12 cellular contexts compared by ENCODE assay signal in the genomic region with DNA sequence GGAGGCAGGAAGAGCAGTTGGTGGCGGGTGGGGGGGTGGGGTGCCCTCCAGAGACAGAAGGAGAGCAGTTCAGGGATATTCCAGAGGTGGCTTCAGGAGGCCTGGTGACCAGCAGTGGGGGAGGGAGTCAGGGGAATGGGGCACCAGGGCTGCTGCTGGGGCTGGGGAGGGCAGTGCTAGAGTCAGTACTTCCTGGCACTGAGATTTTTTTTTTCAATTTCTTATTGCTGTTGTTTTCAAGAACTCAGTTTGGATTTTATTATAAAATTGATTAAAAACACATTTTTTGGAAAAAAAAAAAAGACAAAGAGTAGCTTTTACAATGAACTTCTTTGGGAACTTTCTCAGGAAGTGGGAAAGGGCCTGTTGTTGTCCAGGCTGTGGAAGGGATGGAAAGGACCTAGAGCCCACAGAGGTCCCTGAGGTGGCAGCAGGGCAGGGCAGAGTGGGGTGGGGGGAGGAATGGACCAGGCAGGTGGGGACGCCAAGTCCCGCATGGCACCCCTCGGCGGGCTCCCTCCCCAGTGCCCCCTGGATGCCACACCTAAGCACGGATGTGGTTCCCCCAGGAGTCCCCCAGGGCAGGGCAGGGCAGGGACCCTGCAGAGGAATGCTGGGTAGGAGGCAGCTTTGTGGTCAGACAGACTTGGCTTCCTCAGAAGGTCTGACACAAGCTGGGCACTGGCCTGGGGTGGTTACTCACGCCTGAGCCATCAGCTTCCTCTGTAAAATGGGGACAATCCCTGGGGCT. TPM values are rescaled to one million over a fixed set of nuclear protein-coding genes. Genes with fewer than 3 reads are reported as not detected.
DNase-seq lines count a peak whose midpoint lies in the region; ATAC-seq, FAIRE-seq and TF ChIP-seq lines count a peak whose summit lies in the region.
"Had no signal": no experiment of that assay in that cellular context is flagged by ENCODE, and none has a peak within 500 bp of the region (broad histone marks: within the 10 kb centered on the region; RNA-seq: fewer than 3 reads in every experiment).

No MANE protein-coding gene starts in this region.

- H4K20me1 ChIP-seq in keratinocyte (ENCODE audit: control insufficient read depth, extremely low read depth, insufficient read depth, low read length), result no peaks in the 10 kb centered on the region

- POLR2A ChIA-PET in WTC11 (lab: Charles Lee), result no interaction called here

- TF ChIP-seq CTCF in AG10803 (conservative IDR thresholded peaks at IDR 0.05; ENCODE audit: low read length) (no peak), WTC11 (IDR thresholded peaks at IDR 0.05) (no peak), keratinocyte (optimal IDR thresholded peaks at IDR 0.05 in 1 of 3, IDR thresholded peaks at IDR 0.05 in 1 of 3, conservative IDR thresholded peaks at IDR 0.05 in 1 of 3; ENCODE audit: extremely low read depth in 1 of 3, insufficient read depth in 2 of 3, low read length in 3 of 3) (no peak)

- no peak overlapping the region for H3K4me3 Mint-ChIP-seq in WTC11
- H3K4me3 Mint-ChIP-seq in activated T-helper 17 cell treated with anti-CD3 and anti-CD28 coated beads, Interleukin-2, amount 50 U/mL, for 72 hours, result no peak overlapping the region
- H3K4me3 Mint-ChIP-seq in stimulated activated naive B cell treated with anti-CD40 and anti-IgM and Interleukin-4, amounts not matched to agents 10 μg/mL and 1 μg/mL and 100 μg/mL, for 72 hours, result no peak overlapping the region
- H3K4me3 Mint-ChIP-seq: brain; CD4-positive, CD25-positive, alpha-beta regulatory T cell had no signal

- peak; percentile 79 for DNase-seq in AG10803 (ENCODE audit: low read depth)
- DNase-seq in HTR-8/SVneo (ENCODE audit: insufficient read length, low spot score), result no peak
- DNase-seq in WTC11 (ENCODE audit: low spot score), result no peak
- DNase-seq in keratinocyte (ENCODE audit: low read depth, low spot score), result peak; percentile 73
- no peak for DNase-seq in left lobe of liver (ENCODE audit: low spot score)
- no peak for DNase-seq in Ammon's horn (ENCODE audit: low spot score)
- DNase-seq in stimulated activated naive B cell treated with anti-CD40 and anti-IgM and Interleukin-4, amounts not matched to agents 10 μg/mL and 1 μg/mL and 100 μg/mL, for 72 hours, result no peak
- DNase-seq: CD4-positive, CD25-positive, alpha-beta regulatory T cell; NCI-H146 had no signal

- H3K27me3 ChIP-seq in keratinocyte (ENCODE audit: control insufficient read depth, extremely low read depth, insufficient read depth, low read length), result no peaks in the 10 kb centered on the region

- no peaks in the 10 kb centered on the region for H3K79me2 ChIP-seq in keratinocyte (ENCODE audit: control insufficient read depth, insufficient read depth, low read length)

- no peaks in the 10 kb centered on the region for H3K9me1 ChIP-seq in keratinocyte (ENCODE audit: control insufficient read depth, extremely low read depth, insufficient read depth, low read length)

- H3K9ac ChIP-seq in keratinocyte (ENCODE audit: control insufficient read depth, extremely low read depth, insufficient read depth, low read length), result no peak overlapping the region

- H3K4me3 ChIP-seq in AG10803 (ENCODE audit: low read length) (no peak overlapping the region), keratinocyte (ENCODE audit: control insufficient read depth in 2 of 3, extremely low read depth in 1 of 3, insufficient read depth in 2 of 3, low read depth in 1 of 3, low read length in 3 of 3) (no peak overlapping the region)
- H3K4me3 ChIP-seq: esophagus muscularis mucosa had no signal

- H3K27ac ChIP-seq in keratinocyte (ENCODE audit: control insufficient read depth, insufficient read depth, low read length), result no peak overlapping the region
- H3K27ac ChIP-seq: esophagus muscularis mucosa had no signal

- no peaks in the 10 kb centered on the region for H3K36me3 ChIP-seq in keratinocyte (ENCODE audit: control insufficient read depth in 2 of 2, extremely low read depth in 1 of 2, insufficient read depth in 2 of 2, low read length in 2 of 2)
- H3K36me3 ChIP-seq: esophagus muscularis mucosa had no signal

- H3K4me1 Mint-ChIP-seq in WTC11, result 0 out of 2 replicates have a peak, but pooled peaks cover 7% of the 10 kb centered on the region
- H3K4me1 Mint-ChIP-seq in activated T-helper 17 cell treated with anti-CD3 and anti-CD28 coated beads, Interleukin-2, amount 50 U/mL, for 72 hours, result no peaks in the 10 kb centered on the region
- H3K4me1 Mint-ChIP-seq in stimulated activated naive B cell treated with anti-CD40 and anti-IgM and Interleukin-4, amounts not matched to agents 10 μg/mL and 1 μg/mL and 100 μg/mL, for 72 hours, result peaks cover 20 to 21% of the 10 kb centered on the region in 2 donors
- H3K4me1 Mint-ChIP-seq: brain; CD4-positive, CD25-positive, alpha-beta regulatory T cell had no signal

- H3K27ac Mint-ChIP-seq in WTC11, result no peak overlapping the region
- no peak overlapping the region for H3K27ac Mint-ChIP-seq in activated T-helper 17 cell treated with anti-CD3 and anti-CD28 coated beads, Interleukin-2, amount 50 U/mL, for 72 hours
- no peak overlapping the region for H3K27ac Mint-ChIP-seq in stimulated activated naive B cell treated with anti-CD40 and anti-IgM and Interleukin-4, amounts not matched to agents 10 μg/mL and 1 μg/mL and 100 μg/mL, for 72 hours
- H3K27ac Mint-ChIP-seq: brain; CD4-positive, CD25-positive, alpha-beta regulatory T cell had no signal

- CTCF ChIA-PET in WTC11 (lab: Charles Lee), result interaction anchor here (0.6 to 1.9 kb wide), 6 partner anchors 52 to 154 kb away, joined by 3 to 9 read pairs (median 4); no protein-coding TSS in a partner anchor

- H3K36me3 Mint-ChIP-seq in WTC11, result no peaks in the 10 kb centered on the region
- H3K36me3 Mint-ChIP-seq in activated T-helper 17 cell treated with anti-CD3 and anti-CD28 coated beads, Interleukin-2, amount 50 U/mL, for 72 hours (ENCODE audit: low read depth), result no peaks in the 10 kb centered on the region
- H3K36me3 Mint-ChIP-seq in stimulated activated naive B cell treated with anti-CD40 and anti-IgM and Interleukin-4, amounts not matched to agents 10 μg/mL and 1 μg/mL and 100 μg/mL, for 72 hours, result peaks cover 0 to 1% of the 10 kb centered on the region in 2 donors
- H3K36me3 Mint-ChIP-seq: brain; CD4-positive, CD25-positive, alpha-beta regulatory T cell had no signal

- peak overlapping the region; percentile 32 for H3K4me2 ChIP-seq in keratinocyte (ENCODE audit: control insufficient read depth, extremely low read depth, insufficient read depth, low read depth, low read length)

- H3K4me1 ChIP-seq in keratinocyte (ENCODE audit: control insufficient read depth, extremely low read depth, insufficient read depth, low read length), result peaks cover 37% of the 10 kb centered on the region

- FAIRE-seq in HTR-8/SVneo (lab: Jason Lieb, UNC) (peak; percentile 44), keratinocyte (lab: Jason Lieb, UNC) (peak; percentile 91)

- ATAC-seq in WTC11, result peak; percentile 40; the same call in 1 of the 2 replicates
- no peak for ATAC-seq in left lobe of liver
- no peak for ATAC-seq in activated T-helper 17 cell treated with anti-CD3 and anti-CD28 coated beads, Interleukin-2, amount 50 U/mL, for 72 hours (replicated peaks)
- ATAC-seq in stimulated activated naive B cell treated with anti-CD40 and anti-IgM and Interleukin-4, amounts not matched to agents 10 μg/mL and 1 μg/mL and 100 μg/mL, for 72 hours (replicated peaks), result no peak

- H3K9me3 ChIP-seq in keratinocyte (ENCODE audit: control insufficient read depth, low read depth, low read length), result no peaks in the 10 kb centered on the region
- H3K9me3 ChIP-seq: esophagus muscularis mucosa had no signal

- H3K27me3 Mint-ChIP-seq in WTC11 (ENCODE audit: low read depth), result no peaks in the 10 kb centered on the region; the same call in 1 of the 2 replicates
- peaks cover 18% of the 10 kb centered on the region for H3K27me3 Mint-ChIP-seq in activated T-helper 17 cell treated with anti-CD3 and anti-CD28 coated beads, Interleukin-2, amount 50 U/mL, for 72 hours
- peaks cover 23 to 30% of the 10 kb centered on the region in 2 donors for H3K27me3 Mint-ChIP-seq in stimulated activated naive B cell treated with anti-CD40 and anti-IgM and Interleukin-4, amounts not matched to agents 10 μg/mL and 1 μg/mL and 100 μg/mL, for 72 hours

- H3K9me3 Mint-ChIP-seq in WTC11, result no peaks in the 10 kb centered on the region
- no peaks in the 10 kb centered on the region for H3K9me3 Mint-ChIP-seq in activated T-helper 17 cell treated with anti-CD3 and anti-CD28 coated beads, Interleukin-2, amount 50 U/mL, for 72 hours
- H3K9me3 Mint-ChIP-seq in stimulated activated naive B cell treated with anti-CD40 and anti-IgM and Interleukin-4, amounts not matched to agents 10 μg/mL and 1 μg/mL and 100 μg/mL, for 72 hours, result no peaks in the 10 kb centered on the region
- H3K9me3 Mint-ChIP-seq: brain; CD4-positive, CD25-positive, alpha-beta regulatory T cell had no signal

- dilution Hi-C loops in keratinocyte (cut with MboI; ENCODE audit: extremely low pct_ligation_motif_present, low sequenced_read_pairs), result no loop called here

- peak overlapping the region; percentile 12 for H2AFZ ChIP-seq in keratinocyte (ENCODE audit: control insufficient read depth, low read length)

RNA-seq across cellular contexts. Expression of gene ANPEP, which starts 8.5 kb away (rescaled TPM):
- total RNA-seq in WTC11 (2021), result 3.5 to 5.8 TPM (median 4.0 TPM) in 3 replicates
- polyA plus RNA-seq in keratinocyte, result 0.59 to 5.2 TPM (median 1.00 TPM) in 3 replicates
- polyA plus RNA-seq in keratinocyte (2011; ENCODE audit: low read depth), result 0.37 TPM
- 0.44 and 0.65 TPM in 2 replicates for polyA plus RNA-seq in keratinocyte (2011; cell fraction: cytosol; rRNA removed)
- 2.4 and 2.7 TPM in 2 replicates for polyA plus RNA-seq in keratinocyte (2011; cell fraction: nucleus; rRNA removed)
- 0.20 and 3.4 TPM in 2 replicates for polyA plus RNA-seq in keratinocyte (2012; ENCODE audit: low replicate concordance)
- polyA minus RNA-seq in keratinocyte, result 2.0 to 11.6 TPM (median 2.6 TPM) in 3 replicates
- polyA minus RNA-seq in keratinocyte (2011; cell fraction: cytosol; rRNA and poly(A)+ RNA removed), result 3.5 TPM
- polyA minus RNA-seq in keratinocyte (2011; cell fraction: nucleus; rRNA and poly(A)+ RNA removed), result 1.8 and 1.9 TPM in 2 replicates
- total RNA-seq in left lobe of liver, result 383 TPM
- under 1 TPM; 0.19 to 0.45 TPM for total RNA-seq in activated T-helper 17 cell treated with anti-CD3 and anti-CD28 coated beads, Interleukin-2, amount 50 U/mL, for 72 hours

RNA-seq across cellular contexts. Expression of gene MESP2, which starts 47.0 kb away (rescaled TPM):
- total RNA-seq in WTC11 (2021) (0.66 to 1.0 TPM (median 0.68 TPM) in 3 replicates), left lobe of liver (0.15 TPM)
- polyA plus RNA-seq in keratinocyte, result 0.16 to 0.39 TPM (median 0.22 TPM) in 3 replicates
- polyA plus RNA-seq in keratinocyte (2011; ENCODE audit: low read depth), result not detected
- 0.22 and 0.23 TPM in 2 replicates for polyA plus RNA-seq in keratinocyte (2011; cell fraction: cytosol; rRNA removed)
- 0.15 and 0.37 TPM in 2 replicates for polyA plus RNA-seq in keratinocyte (2011; cell fraction: nucleus; rRNA removed)
- polyA plus RNA-seq in keratinocyte (2012; ENCODE audit: low replicate concordance), result 0.34 and 0.71 TPM in 2 replicates
- polyA minus RNA-seq in keratinocyte, result not detected in 3 replicates
- polyA minus RNA-seq in keratinocyte (2011; cell fraction: cytosol; rRNA and poly(A)+ RNA removed), result not detected
- polyA minus RNA-seq in keratinocyte (2011; cell fraction: nucleus; rRNA and poly(A)+ RNA removed), result not detected in 2 replicates
- under 1 TPM in 1 of 2 donors, not detected in 1; 0.15 TPM for total RNA-seq in activated T-helper 17 cell treated with anti-CD3 and anti-CD28 coated beads, Interleukin-2, amount 50 U/mL, for 72 hours
- total RNA-seq: CD4-positive, CD25-positive, alpha-beta regulatory T cell; esophagus muscularis mucosa had no signal
- polyA plus RNA-seq: CD4-positive, CD25-positive, alpha-beta regulatory T cell had no signal

Comparison
In these comparisons a context has a peak if more than half of its experiments do, and no peak if none do; other contexts are left out.
1. DNase-seq: peak in AG10803 (single experiment) and keratinocyte (single experiment); none in HTR-8/SVneo (single experiment), WTC11 (single experiment), left lobe of liver (single experiment), Ammon's horn (single experiment) and stimulated activated naive B cell treated with anti-CD40 and anti-IgM and Interleukin-4, amounts not matched to agents 10 μg/mL and 1 μg/mL and 100 μg/mL, for 72 hours (single experiment).
2. RNA of gene ANPEP, which starts 8.5 kb away (total RNA-seq): 383 TPM in left lobe of liver (single experiment); 3.5 to 5.8 TPM in WTC11 and 0.19 to 0.45 TPM in activated T-helper 17 cell treated with anti-CD3 and anti-CD28 coated beads, Interleukin-2, amount 50 U/mL, for 72 hours; every median in the first group is over 10 times any median in the second.